Comparison of ENCODE assay signal across 8 cellular contexts in genomic region chr14:59870277-59871165, GRCh38. TPM values are rescaled to one million over a fixed set of nuclear protein-coding genes. Genes with fewer than 3 reads are reported as not detected.
A peak's percentile ranks its signal among the peaks of the same experiment; 100 is the strongest.
DNase-seq lines count a peak whose midpoint lies in the region; ATAC-seq and TF ChIP-seq lines count a peak whose summit lies in the region.

RTN1 (minus strand) TSS chr14:59870776; CDS start chr14:59870630, 146 bp downstream.

- 0 to 1% methylated on average over 81 to 84 of the region's 84 CpGs for WGBS in heart right ventricle, 2 donors

- H3K27ac ChIP-seq in heart right ventricle = peak within 1 kb of the TSS in 2 of 10 donors; percentile 35 to 68

- H3K36me3 ChIP-seq in heart right ventricle = no peaks in the 10 kb centered on the region

- intact Hi-C loops in heart right ventricle (cut with DNase I) = no loop called here

- H3K4me1 Mint-ChIP-seq in activated naive CD8-positive, alpha-beta T cell treated with anti-CD3 and anti-CD28 coated beads, Interleukin-2, amount 50 U/mL, for 24 hours = peaks cover 5% of the 10 kb centered on the region

- H3K36me3 Mint-ChIP-seq in activated naive CD8-positive, alpha-beta T cell treated with anti-CD3 and anti-CD28 coated beads, Interleukin-2, amount 50 U/mL, for 24 hours (ENCODE audit: low read depth) = no peaks in the 10 kb centered on the region

- ATAC-seq in GM18511 (IDR thresholded peaks at IDR 0.05; ENCODE audit: unreplicated experiment) (peak; percentile 75), HG03460 (IDR thresholded peaks at IDR 0.05; ENCODE audit: unreplicated experiment) (peak; percentile 64), heart right ventricle (peak; percentile 69 to 94 (median 84)), omental fat pad (ENCODE audit: low FRiP score) (peak; percentile 83), HG02840 (IDR thresholded peaks at IDR 0.05; ENCODE audit: low FRiP score, unreplicated experiment) (no peak)
- ATAC-seq in activated naive CD8-positive, alpha-beta T cell treated with anti-CD3 and anti-CD28 coated beads, Interleukin-2, amount 50 U/mL, for 24 hours = peak; percentile 76

- no peaks in the 10 kb centered on the region for H3K9me3 ChIP-seq in heart right ventricle

- peaks cover 0 to 15% (median 8%) of the 10 kb centered on the region in 9 donors for H3K4me1 ChIP-seq in heart right ventricle

- H3K9me3 Mint-ChIP-seq in activated naive CD8-positive, alpha-beta T cell treated with anti-CD3 and anti-CD28 coated beads, Interleukin-2, amount 50 U/mL, for 24 hours = no peaks in the 10 kb centered on the region

- H3K27me3 ChIP-seq in heart right ventricle = peaks cover 5 to 82% (median 59%) of the 10 kb centered on the region in 7 donors

- H3K27ac Mint-ChIP-seq in activated naive CD8-positive, alpha-beta T cell treated with anti-CD3 and anti-CD28 coated beads, Interleukin-2, amount 50 U/mL, for 24 hours = no peak within 1 kb of the TSS

- peak within 1 kb of the TSS; percentile 71 for H3K4me3 Mint-ChIP-seq in activated naive CD8-positive, alpha-beta T cell treated with anti-CD3 and anti-CD28 coated beads, Interleukin-2, amount 50 U/mL, for 24 hours

- TF ChIP-seq CTCF in AG09309 (IDR thresholded peaks at IDR 0.05; ENCODE audit: control insufficient read depth, insufficient read depth, low read depth, low read length, missing control alignments) (no peak), heart right ventricle (IDR thresholded peaks at IDR 0.05) (no peak), omental fat pad (IDR thresholded peaks at IDR 0.05) (no peak)

- peaks cover 56% of the 10 kb centered on the region for H3K27me3 Mint-ChIP-seq in activated naive CD8-positive, alpha-beta T cell treated with anti-CD3 and anti-CD28 coated beads, Interleukin-2, amount 50 U/mL, for 24 hours

- DNase-seq in AG09309 (ENCODE audit: low read depth) (no peak), NCI-H82 treated with DMSO at 0.1 percent for 48 hours (lab: John Stamatoyannopoulos, UW; ENCODE audit: unreplicated experiment) (peak; percentile 99), heart right ventricle (peak; percentile 15 to 59), omental fat pad (ENCODE audit: low spot score) (no peak)
- DNase-seq in activated naive CD8-positive, alpha-beta T cell treated with anti-CD3 and anti-CD28 coated beads, Interleukin-2, amount 50 U/mL, for 24 hours = peak; percentile 22

- H3K4me3 ChIP-seq in AG09309 (ENCODE audit: control insufficient read depth, low read depth, low read length) (peak within 1 kb of the TSS; percentile 46), heart right ventricle (peak within 1 kb of the TSS; percentile 5 to 61 (median 56))

RNA-seq across cellular contexts. Expression of gene RTN1, which starts in this region (rescaled TPM):
- total RNA-seq in heart right ventricle (1 to 10 TPM in 3 of 10 donors, under 1 TPM in 7; 0.40 to 5.5 (median 0.92) TPM), omental fat pad (10 to 100 TPM; 12.0 to 50.0 (median 20.6) TPM)
- polyA plus RNA-seq in heart right ventricle = under 1 TPM; 0.52 to 0.59 TPM

Comparison
In these comparisons a context has a peak if more than half of its experiments do, and no peak if none do; other contexts are left out.
1. DNase-seq: peak in NCI-H82 treated with DMSO at 0.1 percent for 48 hours (single experiment), activated naive CD8-positive, alpha-beta T cell treated with anti-CD3 and anti-CD28 coated beads, Interleukin-2, amount 50 U/mL, for 24 hours (single experiment) and heart right ventricle (2 of 2); none in AG09309 (single experiment) and omental fat pad (single experiment).